8 cellular contexts compared by ENCODE assay signal in the genomic region with DNA sequence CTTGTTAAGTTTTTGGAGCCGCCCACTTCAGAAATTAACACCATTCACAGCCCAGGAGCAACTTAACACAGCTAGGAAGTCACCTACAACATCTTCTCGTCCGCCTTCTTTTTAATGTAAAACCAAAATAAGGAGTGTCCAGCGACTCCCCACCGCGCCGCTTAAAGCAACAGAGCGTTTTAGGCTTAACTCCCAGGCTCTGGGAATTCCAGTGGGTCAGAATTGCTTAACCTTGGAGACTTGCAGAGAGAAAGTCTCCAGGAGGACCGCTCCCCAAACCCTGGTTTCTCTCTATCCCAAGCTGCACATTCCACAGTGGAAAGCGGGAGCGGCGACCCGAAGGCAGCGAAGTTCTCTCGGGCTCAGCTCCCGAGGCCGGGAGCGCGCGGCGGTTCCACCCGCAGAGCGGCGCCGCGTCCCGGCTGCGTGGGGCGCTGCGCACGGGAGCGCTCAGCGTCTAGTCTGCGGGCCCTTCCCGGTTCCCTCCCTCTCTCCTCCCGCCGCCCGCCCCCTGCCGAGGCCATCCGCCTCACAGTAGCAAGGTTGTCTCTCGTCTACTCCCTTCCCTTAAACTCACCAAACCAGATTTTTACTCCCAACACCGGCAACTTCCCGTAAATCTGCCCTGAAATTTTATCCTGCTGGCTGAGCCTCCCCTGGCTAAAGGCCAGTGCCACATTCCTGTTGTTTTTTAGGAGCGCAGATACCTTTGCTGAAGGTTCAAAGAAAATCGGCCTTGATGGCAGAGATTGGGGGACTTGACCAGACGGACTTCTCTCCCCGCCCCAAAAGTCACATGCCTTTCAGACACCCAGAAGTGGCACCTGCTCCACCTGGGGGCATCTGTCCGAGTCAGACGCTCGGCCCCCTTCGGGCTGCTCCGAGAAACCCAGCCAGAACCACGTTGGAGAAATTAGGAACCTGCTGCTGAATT. TPM values are rescaled to one million over a fixed set of nuclear protein-coding genes. Genes with fewer than 3 reads are reported as not detected.
DNase-seq lines count a peak whose midpoint lies in the region; ATAC-seq and TF ChIP-seq lines count a peak whose summit lies in the region.

RBM47 (minus strand) TSS at position 464 of the 934 bp plus-strand sequence. CDS start 190,971 bp downstream, outside the sequence.

- peak; percentile 45 for ATAC-seq in GM21825 (IDR thresholded peaks at IDR 0.05; ENCODE audit: unreplicated experiment)

- H3K27ac ChIP-seq in VCaP, result peak within 1 kb of the TSS; percentile 100
- no peak within 1 kb of the TSS for H3K27ac ChIP-seq in ectodermal cell (ENCODE audit: insufficient read depth, low read depth, low read length, poor library complexity, severe bottlenecking)

- no peaks in the 10 kb centered on the region for H3K36me3 ChIP-seq in ectodermal cell (ENCODE audit: control insufficient read depth, insufficient read depth, low read length)

- H3K4me1 ChIP-seq in ectodermal cell (ENCODE audit: control insufficient read depth, insufficient read depth, low read length), result peaks cover 22% of the 10 kb centered on the region

- peak; percentile 43 for TF ChIP-seq CTCF in GM12872 (IDR thresholded peaks at IDR 0.05; ENCODE audit: insufficient read depth, low read depth, low read length)
- peak; percentile 46 for TF ChIP-seq CTCF in VCaP (conservative IDR thresholded peaks at IDR 0.05)

- DNase-seq in Kasumi-1 (lab: John Stamatoyannopoulos, UW) (peak; percentile 6 to 15), medulla oblongata (ENCODE audit: extremely low spot score) (peak; percentile 44), SHP77 (lab: John Stamatoyannopoulos, UW) (no peak)
- DNase-seq in stimulated activated naive CD4-positive, alpha-beta T cell (lab: John Stamatoyannopoulos, UW), result peak in 5 of 6 experiments; percentile 1 to 23 (median 10)

- WGBS in ectodermal cell, 2 experiments, result 0% methylated on average over 53 of the region's 53 CpGs

- no peaks in the 10 kb centered on the region for H3K9me3 ChIP-seq in ectodermal cell (ENCODE audit: control insufficient read depth, low read length)

- peak within 1 kb of the TSS; percentile 48 for H3K4me3 ChIP-seq in ectodermal cell (ENCODE audit: insufficient read depth, low read depth, low read length)

- H3K27me3 ChIP-seq in ectodermal cell (ENCODE audit: control insufficient read depth, insufficient read depth, low read length, poor library complexity, severe bottlenecking), result peaks cover 45% of the 10 kb centered on the region

RNA-seq across cellular contexts. Expression of gene RBM47, which starts in this region (rescaled TPM):
- 1.9 TPM for polyA plus RNA-seq in ectodermal cell (2013, experiment 1 of 4)
- 2.4 TPM for polyA plus RNA-seq in ectodermal cell (2013, experiment 2 of 4)
- 0.91 TPM for polyA plus RNA-seq in ectodermal cell (2013, experiment 3 of 4)
- 1.2 TPM for polyA plus RNA-seq in ectodermal cell (2013, experiment 4 of 4)

Comparison
In these comparisons a context has a peak if more than half of its experiments do, and no peak if none do; other contexts are left out.
1. DNase-seq: peak in Kasumi-1 (2 of 2), medulla oblongata (single experiment) and stimulated activated naive CD4-positive, alpha-beta T cell (5 of 6); none in SHP77 (0 of 2).